2 cellular contexts compared by ENCODE assay signal in the genomic region with DNA sequence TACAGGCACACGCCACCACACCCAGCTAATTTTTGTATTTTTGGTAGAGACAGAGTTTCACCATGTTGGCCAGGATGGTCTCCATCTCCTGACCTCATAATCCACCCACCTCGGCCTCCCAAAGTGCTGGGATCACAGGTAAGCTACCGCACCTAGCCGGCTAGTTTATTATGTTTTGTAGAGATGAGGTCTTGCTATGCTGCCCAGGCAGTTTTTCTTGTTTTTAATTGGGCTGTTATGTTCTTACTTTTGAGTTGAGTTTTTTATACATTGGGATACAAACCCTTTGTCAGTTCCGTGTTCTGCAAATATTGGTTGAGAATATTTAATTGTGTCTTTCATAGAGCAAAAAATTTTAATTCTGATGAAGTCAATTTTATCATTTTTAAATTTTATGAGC.
DNase-seq lines count a peak whose midpoint lies in the region; TF ChIP-seq lines count a peak whose summit lies in the region.
"Not testable (repeated sequence)": the region's sequence is repeated elsewhere in the genome, so short reads cannot be mapped to it uniquely, and the experiment has no call there.

No MANE protein-coding gene starts in this region.

- not testable (repeated sequence) for H3K14ac ChIP-seq in trophoblast cell (ENCODE audit: low read length)

- H3K4ac ChIP-seq in trophoblast cell (ENCODE audit: low read depth, low read length), result not testable (repeated sequence)

- peak overlapping the region; percentile 56 for H3K27ac Mint-ChIP-seq in type B pancreatic cell

- H3K4me2 ChIP-seq in trophoblast cell (ENCODE audit: low read length), result not testable (repeated sequence)

- TF ChIP-seq CTCF in type B pancreatic cell (conservative IDR thresholded peaks at IDR 0.05), result not testable (repeated sequence)

- H3K4me1 ChIP-seq in trophoblast cell (ENCODE audit: control insufficient read depth in 1 of 2, insufficient read depth in 2 of 2, low read length in 2 of 2), result not testable (repeated sequence)

- H3K18ac ChIP-seq in trophoblast cell (ENCODE audit: low read length), result not testable (repeated sequence)

- H4K8ac ChIP-seq in trophoblast cell (ENCODE audit: low read depth, low read length), result not testable (repeated sequence)

- H4K12ac ChIP-seq in trophoblast cell (ENCODE audit: low read depth, low read length), result not testable (repeated sequence)

- H3K4me3 Mint-ChIP-seq in type B pancreatic cell, result not testable (repeated sequence)

- H3K79me1 ChIP-seq in trophoblast cell (ENCODE audit: low read length), result not testable (repeated sequence)

- H3K36me3 ChIP-seq in trophoblast cell (ENCODE audit: control insufficient read depth in 1 of 2, insufficient read depth in 2 of 2, low read length in 2 of 2), result not testable (repeated sequence)

- H3K9me3 ChIP-seq in trophoblast cell (ENCODE audit: insufficient read depth, low read depth, low read length), result not testable (repeated sequence)

- H3K9ac ChIP-seq in trophoblast cell (ENCODE audit: low read length), result not testable (repeated sequence)

- no CpG with 5 or more reads among the region's 5 CpGs for WGBS in trophoblast cell (ENCODE audit: extremely low coverage, insufficient coverage, insufficient read length)

- not testable (repeated sequence) for H2BK12ac ChIP-seq in trophoblast cell (ENCODE audit: low read length)

- H2AFZ ChIP-seq in trophoblast cell (ENCODE audit: insufficient read depth, low read length, poor library complexity), result not testable (repeated sequence)

- H3K79me2 ChIP-seq in trophoblast cell (ENCODE audit: control insufficient read depth, insufficient read depth, low read length, poor library complexity), result not testable (repeated sequence)

- not testable (repeated sequence) for H2AK5ac ChIP-seq in trophoblast cell (ENCODE audit: low read length)

- not testable (repeated sequence) for H2BK5ac ChIP-seq in trophoblast cell (ENCODE audit: low read depth, low read length, poor library complexity)

- H3K27me3 Mint-ChIP-seq in type B pancreatic cell, result not testable (repeated sequence)

- not testable (repeated sequence) for H2BK120ac ChIP-seq in trophoblast cell (ENCODE audit: insufficient read depth, low read length, poor library complexity)

- H3K27me3 ChIP-seq in trophoblast cell (ENCODE audit: insufficient read depth, low read length), result not testable (repeated sequence)

- H3K23ac ChIP-seq in trophoblast cell (ENCODE audit: low read length), result not testable (repeated sequence)

- H4K91ac ChIP-seq in trophoblast cell (ENCODE audit: low read depth, low read length), result not testable (repeated sequence)

- H3K4me3 ChIP-seq in trophoblast cell (ENCODE audit: low read depth, low read length), result not testable (repeated sequence)

- H3K36me3 Mint-ChIP-seq in type B pancreatic cell, result peaks cover 11% of the 10 kb centered on the region

- DNase-seq in trophoblast cell, result peak; percentile 72 to 94
- not testable (repeated sequence) for DNase-seq in type B pancreatic cell (ENCODE audit: extremely low spot score, unreplicated experiment)

- not testable (repeated sequence) for H3K9me3 Mint-ChIP-seq in type B pancreatic cell

- not testable (repeated sequence) for H3K4me1 Mint-ChIP-seq in type B pancreatic cell (ENCODE audit: unreplicated experiment)

- H3K27ac ChIP-seq in trophoblast cell (ENCODE audit: low read depth, low read length), result not testable (repeated sequence)
